Comparison of ENCODE assay signal across 10 cellular contexts in the genomic region with DNA sequence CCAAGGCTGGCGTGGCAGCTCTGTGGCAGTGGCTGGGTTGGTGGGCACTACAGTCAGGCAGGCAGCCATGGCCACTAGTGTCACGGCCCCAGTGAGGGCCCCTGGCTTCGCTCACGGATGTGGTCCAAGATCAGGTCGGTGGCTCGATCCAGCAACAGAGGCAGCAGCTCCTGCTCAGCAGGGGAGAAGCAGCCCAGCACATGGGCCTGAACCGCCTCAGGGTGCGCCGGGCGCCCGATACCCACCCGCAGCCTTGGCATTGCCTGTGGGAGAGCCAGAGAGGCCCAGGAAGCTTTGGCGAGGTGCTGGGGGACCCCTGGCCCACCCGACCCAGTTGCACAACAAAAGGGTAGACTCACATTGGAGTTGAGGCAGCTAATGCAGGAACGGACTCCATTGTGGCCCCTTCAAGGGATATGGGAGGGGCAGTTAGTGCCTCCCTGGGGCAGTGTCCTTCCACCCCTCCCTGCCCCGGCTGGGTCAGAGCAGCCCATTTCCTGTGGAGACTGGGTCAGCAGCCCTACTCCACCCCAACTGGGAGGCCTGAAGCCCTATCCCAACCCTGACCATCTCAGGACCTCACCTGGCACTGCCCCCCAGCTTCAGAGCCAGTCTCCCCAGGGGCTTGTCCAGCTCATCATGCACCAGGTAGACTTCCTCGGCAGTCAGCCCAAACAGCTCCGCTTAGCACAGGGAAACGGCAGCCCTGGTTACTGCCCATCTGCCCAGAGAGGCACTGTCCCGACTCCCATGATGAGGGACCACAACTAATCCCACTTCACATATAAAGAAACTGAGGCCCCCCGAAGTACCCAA. TPM values are rescaled to one million over a fixed set of nuclear protein-coding genes. Genes with fewer than 3 reads are reported as not detected.
DNase-seq lines count a peak whose midpoint lies in the region; ATAC-seq and TF ChIP-seq lines count a peak whose summit lies in the region.
"Had no signal": no experiment of that assay in that cellular context is flagged by ENCODE, and none has a peak within 500 bp of the region (broad histone marks: within the 10 kb centered on the region; RNA-seq: fewer than 3 reads in every experiment).

No MANE protein-coding gene starts in this region.

- H3K79me2 ChIP-seq in fibroblast of lung (ENCODE audit: control insufficient read depth, insufficient read depth, low read length) = no peaks in the 10 kb centered on the region

- DNase-seq in RWPE1 (ENCODE audit: low spot score) (no peak), fibroblast of lung (ENCODE audit: low read depth in 2 of 2) (no peak), sigmoid colon (no peak), HuH-7.5 (ENCODE audit: low spot score) (no peak), NCI-H2227 (lab: John Stamatoyannopoulos, UW; ENCODE audit: unreplicated experiment) (no peak)
- DNase-seq: stimulated activated CD4-positive, alpha-beta T cell treated with anti-CD3 and anti-CD28 coated beads, Interleukin-2, amount 100 ng/mL, for 24 hours had no signal

- no peak overlapping the region for H2AFZ ChIP-seq in fibroblast of lung (ENCODE audit: low read length)

- no peaks in the 10 kb centered on the region for H3K36me3 ChIP-seq in ES-I3 (ENCODE audit: insufficient read depth, low read length)
- H3K36me3 ChIP-seq in fibroblast of lung (ENCODE audit: control insufficient read depth, insufficient read depth, low read length) = peaks cover 1% of the 10 kb centered on the region
- no peaks in the 10 kb centered on the region for H3K36me3 ChIP-seq in sigmoid colon

- CTCF ChIA-PET in RWPE1 (lab: Yijun Ruan, JAX) = interaction anchor here (0.6 to 3.1 kb wide), 7 partner anchors 9 to 156 kb away, joined by 3 to 26 read pairs (median 3); partner anchors contain the start of gene TOR2A

- POLR2A ChIA-PET in RWPE1 (lab: Yijun Ruan, JAX; ENCODE audit: low non-redundant PET) = interaction anchor here (0.5 to 0.9 kb wide), 2 partner anchors 17 to 104 kb away, joined by 3 to 4 read pairs; no protein-coding TSS in a partner anchor

- H3K27me3 ChIP-seq in fibroblast of lung (ENCODE audit: control insufficient read depth, insufficient read depth, low read length) = no peaks in the 10 kb centered on the region
- H3K27me3 ChIP-seq in sigmoid colon = no peaks in the 10 kb centered on the region

- intact Hi-C loops in sigmoid colon (cut with DNase I) = no loop called here

- no peak for TF ChIP-seq EP300 in sigmoid colon (IDR thresholded peaks at IDR 0.05)

- 72 to 79% methylated on average over 21 of the region's 21 CpGs for WGBS in sigmoid colon, 2 donors

- H3K4me1 ChIP-seq in ES-I3 (ENCODE audit: insufficient read depth, low read length) (no peaks in the 10 kb centered on the region; the same call in 1 of the 2 replicates), fibroblast of lung (ENCODE audit: control insufficient read depth, extremely low read depth, insufficient read depth, low read length) (peaks cover 7% of the 10 kb centered on the region), sigmoid colon (peaks cover 0 to 23% (median 20%) of the 10 kb centered on the region in 4 donors)

- TF ChIP-seq CTCF in RWPE1 (conservative IDR thresholded peaks at IDR 0.05; ENCODE audit: low read depth) = no peak
- no peak for TF ChIP-seq CTCF in fibroblast of lung (conservative IDR thresholded peaks at IDR 0.05 in 1 of 2, IDR thresholded peaks at IDR 0.05 in 1 of 2; ENCODE audit: low read depth in 1 of 2, low read length in 2 of 2)
- TF ChIP-seq CTCF in sigmoid colon (IDR thresholded peaks at IDR 0.05) = no peak

- H3K9me3 ChIP-seq in ES-I3 (ENCODE audit: control insufficient read depth, insufficient read depth, low read length) (no peaks in the 10 kb centered on the region), fibroblast of lung (ENCODE audit: control insufficient read depth, insufficient read depth, low read depth, low read length) (no peaks in the 10 kb centered on the region), sigmoid colon (no peaks in the 10 kb centered on the region)

- peak overlapping the region; percentile 95 for H3K27ac ChIP-seq in RWPE1
- H3K27ac ChIP-seq in fibroblast of lung (ENCODE audit: insufficient read depth, low read length) = no peak overlapping the region
- peak overlapping the region in 1 of 4 donors; percentile 81 for H3K27ac ChIP-seq in sigmoid colon

- ATAC-seq in HG03460 (IDR thresholded peaks at IDR 0.05; ENCODE audit: unreplicated experiment) (no peak), HG02973 (IDR thresholded peaks at IDR 0.05; ENCODE audit: unreplicated experiment) (no peak)

- peak overlapping the region; percentile 88 for H3K4me2 ChIP-seq in fibroblast of lung (ENCODE audit: extremely low read depth, insufficient read depth, low read length)

- no peaks in the 10 kb centered on the region for H4K20me1 ChIP-seq in fibroblast of lung (ENCODE audit: control insufficient read depth, extremely low read depth, insufficient read depth, low read length)

- H3K9ac ChIP-seq in ES-I3 (ENCODE audit: low read depth, low read length) (peak overlapping the region; percentile 19; the same call in 1 of the 2 replicates), fibroblast of lung (ENCODE audit: insufficient read depth, low read length) (peak overlapping the region; percentile 13)

- TF ChIP-seq POLR2A in sigmoid colon (IDR thresholded peaks at IDR 0.05) = no peak

- H3K4me3 ChIP-seq in fibroblast of lung (replicated peaks in 1 of 4; ENCODE audit: control extremely low read depth in 1 of 4, insufficient read depth in 1 of 4, low read depth in 3 of 4, low read length in 4 of 4) (peak overlapping the region; percentile 29 to 88 (median 40)), sigmoid colon (peak overlapping the region; percentile 62 to 77 (median 72))

RNA-seq across cellular contexts. Expression of gene PTRH1, which starts 1.2 kb away (rescaled TPM):
- total RNA-seq in fibroblast of lung = 13.1 and 26.1 TPM in 2 replicates
- polyA plus RNA-seq in fibroblast of lung = 4.9 and 9.0 TPM in 2 replicates
- polyA plus RNA-seq in fibroblast of lung (2012) = 13.7 and 27.8 TPM in 2 replicates
- polyA minus RNA-seq in fibroblast of lung (ENCODE audit: low replicate concordance) = 3.0 and 5.0 TPM in 2 replicates
- total RNA-seq in sigmoid colon = 10 to 100 TPM in 3 of 4 donors, 1 to 10 TPM in 1; 8.9 to 25.8 (median 19.4) TPM
- 10 to 100 TPM in 2 of 3 donors, 1 to 10 TPM in 1; 9.6 to 18.6 (median 10.4) TPM for polyA plus RNA-seq in sigmoid colon

RNA-seq across cellular contexts. Expression of gene TTC16, which starts 1.7 kb away (rescaled TPM):
- total RNA-seq in fibroblast of lung (under 0.01 TPM in 2 replicates), sigmoid colon (not detected)
- polyA plus RNA-seq in fibroblast of lung (0.02 TPM in 1 of 2 replicates, not detected in the other), sigmoid colon (under 1 TPM in 1 of 3 donors, not detected in 2; 0.15 TPM)
- not detected in 2 replicates for polyA plus RNA-seq in fibroblast of lung (2012)
- not detected in 2 replicates for polyA minus RNA-seq in fibroblast of lung (ENCODE audit: low replicate concordance)
- total RNA-seq: NCI-H460 had no signal

RNA-seq across cellular contexts. Expression of gene CFAP157, which starts 7.4 kb away (rescaled TPM):
- total RNA-seq in fibroblast of lung (under 0.01 TPM in 2 replicates), sigmoid colon (not detected)
- polyA plus RNA-seq in fibroblast of lung (0.06 TPM in 1 of 2 replicates, not detected in the other), sigmoid colon (under 1 TPM in 1 of 3 donors, not detected in 2; 0.12 TPM)
- 0.44 and 0.58 TPM in 2 replicates for polyA plus RNA-seq in fibroblast of lung (2012)
- polyA minus RNA-seq in fibroblast of lung (ENCODE audit: low replicate concordance) = not detected in 2 replicates
- total RNA-seq: NCI-H460 had no signal

RNA-seq across cellular contexts. Expression of gene TOR2A, which starts 20.9 kb away (rescaled TPM):
- 3.6 TPM in 2 replicates for total RNA-seq in fibroblast of lung
- 4.6 and 5.0 TPM in 2 replicates for polyA plus RNA-seq in fibroblast of lung
- polyA plus RNA-seq in fibroblast of lung (2012) = 7.9 and 10.3 TPM in 2 replicates
- 5.0 and 13.5 TPM in 2 replicates for polyA minus RNA-seq in fibroblast of lung (ENCODE audit: low replicate concordance)
- 10 to 100 TPM in 1 of 4 donors, 1 to 10 TPM in 3; 6.1 to 10.4 (median 7.9) TPM for total RNA-seq in sigmoid colon
- polyA plus RNA-seq in sigmoid colon = 10 to 100 TPM; 12.6 to 26.4 (median 15.7) TPM
